Comparison of ENCODE assay signal across 10 cellular contexts in genomic region chr6:139762587-139763031, GRCh38.
DNase-seq lines count a peak whose midpoint lies in the region; ATAC-seq and TF ChIP-seq lines count a peak whose summit lies in the region.
"Had no signal": no experiment of that assay in that cellular context is flagged by ENCODE, and none has a peak within 500 bp of the region (broad histone marks: within the 10 kb centered on the region; RNA-seq: fewer than 3 reads in every experiment).

No MANE protein-coding gene starts in this region.

- H3K27me3 ChIP-seq in mammary epithelial cell (ENCODE audit: insufficient read depth, low read length) (no peaks in the 10 kb centered on the region), osteoblast (ENCODE audit: insufficient read depth, low read length) (no peaks in the 10 kb centered on the region)
- H3K27me3 ChIP-seq: transverse colon had no signal

- no peak overlapping the region for H3K4me2 ChIP-seq in mammary epithelial cell (ENCODE audit: insufficient read depth, low read depth, low read length)
- no peak overlapping the region for H3K4me2 ChIP-seq in osteoblast (ENCODE audit: insufficient read depth, low read length)

- H3K4me3 ChIP-seq in mammary epithelial cell (replicated peaks in 1 of 3; ENCODE audit: insufficient read depth in 1 of 3, low read depth in 2 of 3, low read length in 3 of 3) = no peak overlapping the region
- no peak overlapping the region for H3K4me3 ChIP-seq in osteoblast (ENCODE audit: insufficient read depth, low read length)
- H3K4me3 ChIP-seq: transverse colon had no signal

- in situ Hi-C loops in mammary epithelial cell (cut with MboI; ENCODE audit: low sequenced_read_pairs in 2 of 2) = no loop called here

- DNase-seq in mammary epithelial cell (peak; percentile 11), osteoblast (ENCODE audit: insufficient read length, low spot score, missing footprints) (no peak), ecto neural progenitor cell (ENCODE audit: low spot score) (no peak), NCI-H1092 treated with DMSO at 0.1 percent for 48 hours (lab: John Stamatoyannopoulos, UW) (no peak), NCI-H187 (lab: John Stamatoyannopoulos, UW) (no peak), RPMI8226 (no peak)
- DNase-seq: hippocampal formation, transverse colon had no signal

- H3K9ac ChIP-seq in mammary epithelial cell (ENCODE audit: insufficient read depth, low read length) = no peak overlapping the region

- H2AFZ ChIP-seq in mammary epithelial cell (ENCODE audit: low read depth, low read length) = no peak overlapping the region
- H2AFZ ChIP-seq in osteoblast (ENCODE audit: low read length) = peak overlapping the region; percentile 33

- CTCF ChIA-PET in mammary epithelial cell (lab: Charles Lee; ENCODE audit: low non-redundant PET) = no interaction called here

- WGBS in mammary epithelial cell (ENCODE audit: low coverage, missing lambda C conversion rate) = 81% methylated on average over 4 of the region's 4 CpGs

- intact Hi-C loops in mammary epithelial cell (cut with micrococcal nuclease) = loop anchor here (5.0 kb wide), 1 partner anchor 390 kb away; the partner anchor contains the start of gene CITED2

- no peaks in the 10 kb centered on the region for H3K9me3 ChIP-seq in mammary epithelial cell (replicated peaks; ENCODE audit: insufficient read depth, low read length)
- H3K9me3 ChIP-seq in osteoblast (ENCODE audit: low read depth, low read length) = no peaks in the 10 kb centered on the region
- H3K9me3 ChIP-seq: transverse colon had no signal

- no TSS peak for BruUV-seq in mammary epithelial cell (replicated peaks; lab: Mats Ljungman, UMichigan)

- TF ChIP-seq CTCF in mammary epithelial cell (conservative IDR thresholded peaks at IDR 0.05 in 1 of 2, IDR thresholded peaks at IDR 0.05 in 1 of 2; ENCODE audit: extremely low read depth in 1 of 2, insufficient read depth in 1 of 2, low read depth in 1 of 2, low read length in 2 of 2) (no peak), osteoblast (IDR thresholded peaks at IDR 0.05; ENCODE audit: extremely low read depth, low read depth, low read length) (no peak)

- H3K27ac ChIP-seq in mammary epithelial cell (ENCODE audit: insufficient read depth, low read depth, low read length) (no peak overlapping the region), osteoblast (ENCODE audit: low read depth, low read length) (peak overlapping the region; percentile 84)

- H3K4me1 ChIP-seq in mammary epithelial cell (ENCODE audit: insufficient read depth, low read length) (peaks cover 24% of the 10 kb centered on the region), osteoblast (ENCODE audit: insufficient read depth, low read length) (peaks cover 54% of the 10 kb centered on the region)

- H4K20me1 ChIP-seq in mammary epithelial cell (ENCODE audit: insufficient read depth, low read length) (no peaks in the 10 kb centered on the region), osteoblast (ENCODE audit: insufficient read depth, low read length) (no peaks in the 10 kb centered on the region)

- H3K79me2 ChIP-seq in mammary epithelial cell (ENCODE audit: insufficient read depth, low read length) = no peaks in the 10 kb centered on the region
- H3K79me2 ChIP-seq in osteoblast (ENCODE audit: insufficient read depth, low read length) = no peaks in the 10 kb centered on the region

- dilution Hi-C loops in mammary epithelial cell (cut with HindIII; ENCODE audit: low sequenced_read_pairs) = loop anchor here (5.0 kb wide), 1 partner anchor 55 kb away; no protein-coding TSS in a partner anchor

- H3K36me3 ChIP-seq in mammary epithelial cell (ENCODE audit: insufficient read depth, low read length) (no peaks in the 10 kb centered on the region), osteoblast (ENCODE audit: insufficient read depth, low read length) (no peaks in the 10 kb centered on the region)
- H3K36me3 ChIP-seq: transverse colon had no signal

- peak; percentile 38 for ATAC-seq in GM19351 (IDR thresholded peaks at IDR 0.05; ENCODE audit: unreplicated experiment)
- ATAC-seq in HG03378 (IDR thresholded peaks at IDR 0.05; ENCODE audit: unreplicated experiment) = peak; percentile 48
